1 cellular context compared by ENCODE assay signal in the genomic region with DNA sequence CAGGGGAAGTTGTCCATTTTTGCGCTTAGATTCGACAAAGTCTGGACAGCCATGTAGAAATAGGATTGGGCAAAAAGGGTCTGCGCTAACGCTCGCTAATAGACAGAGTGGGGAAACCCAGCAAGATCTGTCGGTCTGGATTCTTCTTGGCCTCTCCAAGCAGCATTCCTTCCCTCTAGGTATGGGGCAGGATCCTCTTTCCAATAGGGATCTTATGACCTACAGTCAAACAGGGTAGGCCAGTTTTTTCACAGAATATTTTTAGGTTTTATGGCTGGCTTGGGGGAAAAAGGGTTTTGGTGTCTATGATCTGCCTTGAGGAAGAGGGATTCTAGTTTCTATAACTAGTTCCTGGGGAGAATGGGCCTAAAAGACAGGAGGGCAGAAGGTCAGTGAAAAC.
TF ChIP-seq lines count a peak whose summit lies in the region.

No MANE protein-coding gene starts in this region.

TF ChIP-seq in HepG2, 621 proteins besides CTCF, POLR2A, EP300 and RAD21:
- TF ChIP-seq SRSF9 (IDR thresholded peaks at IDR 0.05; ENCODE audit: borderline replicate concordance, insufficient read depth, low read depth, low read length, poor library complexity, severe bottlenecking) (no peak), GATAD2A (CRISPR knock-in tag; IDR thresholded peaks at IDR 0.05) (no peak), SOX5 (CRISPR knock-in tag; IDR thresholded peaks at IDR 0.05; ENCODE audit: borderline replicate concordance) (no peak), NPAS2 (CRISPR knock-in tag; IDR thresholded peaks at IDR 0.05; ENCODE audit: borderline replicate concordance) (0 out of 2 replicates have a peak, but pooled peaks have one; percentile 36)
